Comparison of ENCODE assay signal across 8 cellular contexts in genomic region chrX:43655961-43656494, GRCh38. TPM values are rescaled to one million over a fixed set of nuclear protein-coding genes. Genes with fewer than 3 reads are reported as not detected.
DNase-seq lines count a peak whose midpoint lies in the region; ATAC-seq, FAIRE-seq and TF ChIP-seq lines count a peak whose summit lies in the region.

TSS of gene MAOA (plus strand) at chrX:43656299. CDS start at chrX:43656342, 43 bp downstream.

- DNase-seq in activated CD4-positive, CD25-positive, alpha-beta regulatory T cell treated with anti-CD3 and anti-CD28 coated beads, Interleukin-2, amount 50 U/mL, for 72 hours: peak; percentile 34
- peak; percentile 50 for DNase-seq in activated CD4-positive, alpha-beta T cell treated with anti-CD3 and anti-CD28 coated beads for 48 hours
- DNase-seq in H1 (ENCODE audit: low read depth in 1 of 2, low spot score in 2 of 2) (peak in 1 of 2 experiments; percentile 61), lung microvascular endothelial cell (ENCODE audit: low read depth in 2 of 2) (peak; percentile 51 to 86), GDM1 (lab: John Stamatoyannopoulos, UW) (no peak), cerebellar nuclear complex (lab: John Stamatoyannopoulos, UW) (no peak)
- DNase-seq in stimulated activated CD8-positive, alpha-beta memory T cell treated with anti-CD3 and anti-CD28 coated beads, Interleukin-12 subunit alpha, Interleukin-12 subunit beta, amount 100 ng/mL, for 4 hours (ENCODE audit: low read depth): peak; percentile 10

- TF ChIP-seq POLR2A in H1 (IDR thresholded peaks at IDR 0.05; ENCODE audit: control extremely low read depth in 1 of 2, low read depth in 2 of 2, low read length in 2 of 2): no peak

- no peaks in the 10 kb centered on the region for H3K79me1 ChIP-seq in H1 (ENCODE audit: low read depth, low read length)

- no peak within 1 kb of the TSS for H2BK120ac ChIP-seq in H1 (replicated peaks; ENCODE audit: low read depth, low read length)

- TF ChIP-seq RAD21 in H1 (IDR thresholded peaks at IDR 0.05 in 1 of 2, conservative IDR thresholded peaks at IDR 0.05 in 1 of 2; ENCODE audit: low read depth in 2 of 2, low read length in 2 of 2): no peak

- H4K91ac ChIP-seq in H1 (replicated peaks; ENCODE audit: insufficient read length, low read length): no peak within 1 kb of the TSS

- H2BK5ac ChIP-seq in H1 (ENCODE audit: low read depth, low read length): no peak within 1 kb of the TSS

- H3K4me2 ChIP-seq in H1 (ENCODE audit: insufficient read depth in 1 of 2, low read depth in 2 of 2, low read length in 2 of 2): peak within 1 kb of the TSS; percentile 88 to 89

- no peaks in the 10 kb centered on the region for H3K27me3 ChIP-seq in H1 (replicated peaks in 1 of 4; ENCODE audit: control insufficient read depth in 3 of 4, extremely low read depth in 1 of 4, insufficient read depth in 3 of 4, low read length in 3 of 4)

- H4K5ac ChIP-seq in H1 (ENCODE audit: insufficient read length, low read depth, low read length): no peak within 1 kb of the TSS

- peaks cover 12% of the 10 kb centered on the region for H3K23me2 ChIP-seq in H1 (ENCODE audit: low read depth, low read length)

- WGBS in H1 (ENCODE audit: extremely low coverage in 1 of 2, insufficient coverage in 1 of 2, insufficient read length in 1 of 2, insufficient replicate concordance in 2 of 2, low coverage in 1 of 2, low lambda C conversion rate in 2 of 2, missing lambda C conversion rate in 1 of 2), 2 experiments: 2% methylated on average over 9 of the region's 32 CpGs; no CpG with 5 or more reads in 1 of the 2 experiments

- peak within 1 kb of the TSS; percentile 94 for H2AFZ ChIP-seq in H1 (ENCODE audit: low read length)

- no peak for TF ChIP-seq EP300 in H1 (IDR thresholded peaks at IDR 0.05; ENCODE audit: borderline replicate concordance in 1 of 2, low read depth in 2 of 2, low read length in 2 of 2)

- H3K36me3 ChIP-seq in H1 (ENCODE audit: control insufficient read depth in 2 of 4, insufficient read depth in 4 of 4, low read length in 3 of 4): no peaks in the 10 kb centered on the region

- H3K79me2 ChIP-seq in H1 (ENCODE audit: control insufficient read depth in 1 of 2, insufficient read depth in 2 of 2, low read length in 2 of 2): no peaks in the 10 kb centered on the region

- no peak for TF ChIP-seq CTCF in H1 (IDR thresholded peaks at IDR 0.05; ENCODE audit: control extremely low read depth in 1 of 3, insufficient read depth in 1 of 3, low read depth in 1 of 3, low read length in 3 of 3)

- ATAC-seq in activated CD4-positive, CD25-positive, alpha-beta regulatory T cell treated with anti-CD3 and anti-CD28 coated beads, Interleukin-2, amount 50 U/mL, for 24 hours: no peak

- H3K4ac ChIP-seq in H1 (replicated peaks; ENCODE audit: insufficient read length, low read depth, low read length): no peak within 1 kb of the TSS

- POLR2A ChIA-PET in H1 (lab: Charles Lee; ENCODE audit: partially characterized antibody): interaction anchor here (1.3 kb wide), 1 partner anchor 12 kb away, joined by 3 read pairs; no protein-coding TSS in a partner anchor

- H3K23ac ChIP-seq in H1 (ENCODE audit: insufficient read length): no peak within 1 kb of the TSS

- H3K56ac ChIP-seq in H1 (replicated peaks; ENCODE audit: insufficient read length, low read depth, low read length): no peak within 1 kb of the TSS

- peak within 1 kb of the TSS; percentile 57 to 72 (median 64) for H3K4me3 ChIP-seq in H1 (ENCODE audit: extremely low read depth in 1 of 4, insufficient read depth in 2 of 4, low read depth in 3 of 4, low read length in 4 of 4)

- no peak for FAIRE-seq in H1 (lab: Jason Lieb, UNC)

- no peak within 1 kb of the TSS for H2AK5ac ChIP-seq in H1 (ENCODE audit: low read depth, low read length)

- peaks cover 0 to 2% of the 10 kb centered on the region in 2 experiments for H4K20me1 ChIP-seq in H1 (replicated peaks in 1 of 2; ENCODE audit: control insufficient read depth in 1 of 2, insufficient read depth in 2 of 2, low read length in 2 of 2)

- H2BK15ac ChIP-seq in H1 (ENCODE audit: low read length): no peak within 1 kb of the TSS

- H2BK12ac ChIP-seq in H1 (ENCODE audit: low read depth, low read length): no peak within 1 kb of the TSS

- H3K14ac ChIP-seq in H1 (ENCODE audit: insufficient read length): no peak within 1 kb of the TSS

- H4K8ac ChIP-seq in H1 (ENCODE audit: extremely low read depth, insufficient read depth, low read length): no peak within 1 kb of the TSS

- no peak within 1 kb of the TSS for H2BK20ac ChIP-seq in H1 (ENCODE audit: low read length)

- no peaks in the 10 kb centered on the region for H3K4me1 ChIP-seq in H1 (replicated peaks in 1 of 4; ENCODE audit: control insufficient read depth in 3 of 4, insufficient read depth in 4 of 4, low read length in 3 of 4)

- CTCF ChIA-PET in H1 (lab: Charles Lee; ENCODE audit: partially characterized antibody): interaction anchor here (0.9 to 1.0 kb wide), 2 partner anchors 9 to 41 kb away, joined by 3 to 4 read pairs; no protein-coding TSS in a partner anchor

- no peak within 1 kb of the TSS; the same call in none of the 2 replicates for H3K18ac ChIP-seq in H1 (ENCODE audit: extremely low read depth, low read length)

- H3K9ac ChIP-seq in H1 (replicated peaks in 1 of 4; ENCODE audit: extremely low read depth in 1 of 4, low read depth in 3 of 4, low read length in 3 of 4): peak within 1 kb of the TSS in 1 of 4 experiments; percentile 21; a peak in 1 of 7 replicates

- H3K27ac ChIP-seq in H1 (ENCODE audit: low read depth, low read length): no peak within 1 kb of the TSS

- H3K9me3 ChIP-seq in H1 (ENCODE audit: insufficient read depth in 2 of 2, low read depth in 1 of 2, low read length in 1 of 2): no peaks in the 10 kb centered on the region

TF ChIP-seq in H1, 55 proteins besides CTCF, POLR2A, EP300 and RAD21:
- TF ChIP-seq MAX (IDR thresholded peaks at IDR 0.05) (0 out of 2 replicates have a peak, but pooled peaks have one; percentile 23), EGR1 (IDR thresholded peaks at IDR 0.05; ENCODE audit: borderline replicate concordance, low read depth, low read length) (no peak)

RNA-seq across cellular contexts. Expression of gene MAOA, which starts in this region (rescaled TPM):
- total RNA-seq in H1 (2021; fragmentation: NEBNext Ultra II Directional; extraction: Animal tissue kit (Norgen Biotek cat#: 25700)): 6.1 and 8.2 TPM in 2 replicates
- 2.4 and 2.6 TPM in 2 replicates for polyA plus RNA-seq in H1 (2011; rRNA removed)
- polyA plus RNA-seq in H1 (2011; cell fraction: cytosol; rRNA removed): 3.6 TPM
- polyA plus RNA-seq in H1 (2011; cell fraction: nucleus; rRNA removed): 2.2 TPM
- 3.7 to 6.0 TPM (median 4.7 TPM) in 4 replicates for polyA plus RNA-seq in H1 (2012, experiment 1 of 2)
- polyA plus RNA-seq in H1 (2012, experiment 2 of 2): 0.60 TPM
- 3.3 TPM for polyA plus RNA-seq in H1 (2013, experiment 1 of 2)
- 2.9 TPM for polyA plus RNA-seq in H1 (2013, experiment 2 of 2)
- 6.8 and 7.1 TPM in 2 replicates for polyA minus RNA-seq in H1 (2011; rRNA and poly(A)+ RNA removed)
- 3.5 TPM for polyA minus RNA-seq in H1 (2011; cell fraction: cytosol; rRNA and poly(A)+ RNA removed)
- 2.1 TPM for polyA minus RNA-seq in H1 (2011; cell fraction: nucleus; rRNA and poly(A)+ RNA removed)
- total RNA-seq in lung microvascular endothelial cell: 114 and 125 TPM in 2 replicates

Comparison
In these comparisons a context has a peak if more than half of its experiments do, and no peak if none do; other contexts are left out.
1. RNA of gene MAOA (total RNA-seq): 114 to 125 TPM in lung microvascular endothelial cell; 6.1 to 8.2 TPM in H1; every median in the first group is over 10 times any median in the second.
2. DNase-seq: peak in activated CD4-positive, CD25-positive, alpha-beta regulatory T cell treated with anti-CD3 and anti-CD28 coated beads, Interleukin-2, amount 50 U/mL, for 72 hours (single experiment), activated CD4-positive, alpha-beta T cell treated with anti-CD3 and anti-CD28 coated beads for 48 hours (single experiment), lung microvascular endothelial cell (2 of 2) and stimulated activated CD8-positive, alpha-beta memory T cell treated with anti-CD3 and anti-CD28 coated beads, Interleukin-12 subunit alpha, Interleukin-12 subunit beta, amount 100 ng/mL, for 4 hours (single experiment); none in GDM1 (single experiment) and cerebellar nuclear complex (0 of 2).